In the genomic region with DNA sequence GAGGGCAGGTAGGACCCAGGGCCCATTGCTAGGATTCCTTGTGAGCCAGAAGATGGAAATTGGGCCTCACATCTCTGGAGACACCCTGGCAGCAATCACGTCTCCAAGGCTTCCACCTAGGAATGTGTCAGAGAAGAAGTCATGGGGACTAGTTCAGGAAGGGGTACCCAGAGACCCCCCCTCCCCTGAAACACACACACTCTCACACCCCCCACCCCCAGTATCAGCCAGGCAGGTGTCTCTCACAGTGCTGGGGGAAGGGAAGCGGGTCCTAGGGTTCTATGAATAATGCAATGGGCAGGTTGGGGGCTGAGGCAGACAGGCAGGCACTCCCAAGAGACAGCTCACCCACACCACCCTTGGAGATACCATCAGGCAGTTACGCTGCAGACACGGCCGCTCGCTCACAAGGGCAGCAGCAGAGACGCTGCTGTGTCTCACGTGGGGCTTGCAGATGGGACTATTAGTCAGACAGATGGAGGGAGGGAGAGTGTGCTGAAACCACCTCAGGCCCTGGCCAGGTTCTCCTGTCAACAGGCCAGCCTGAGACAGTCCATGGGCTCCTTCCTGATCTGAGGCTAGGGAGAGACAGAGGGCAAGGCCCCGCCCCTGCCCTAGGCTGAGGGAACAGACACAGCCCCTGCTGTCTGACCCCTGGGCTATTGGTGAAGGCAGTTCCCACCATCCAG, we compare ENCODE assay signal across 19 cellular contexts.
DNase-seq lines count a peak whose midpoint lies in the region; ATAC-seq and TF ChIP-seq lines count a peak whose summit lies in the region.
"Had no signal": no experiment of that assay in that cellular context is flagged by ENCODE, and none has a peak within 500 bp of the region (broad histone marks: within the 10 kb centered on the region; RNA-seq: fewer than 3 reads in every experiment).

No MANE protein-coding gene starts in this region.

- H3K4me3 ChIP-seq in RWPE2 (ENCODE audit: severe bottlenecking) (no peak overlapping the region), suprapubic skin (no peak overlapping the region)
- H3K4me3 ChIP-seq: SK-N-MC, uterus had no signal

- 72% methylated on average over 8 of the region's 9 CpGs for WGBS in suprapubic skin

- TF ChIP-seq POLR2A in suprapubic skin (IDR thresholded peaks at IDR 0.05), result no peak

- peak; percentile 40 for DNase-seq in activated CD8-positive, alpha-beta memory T cell treated with anti-CD3 and anti-CD28 coated beads for 24 hours
- no peak for DNase-seq in activated CD8-positive, alpha-beta memory T cell treated with anti-CD3 and anti-CD28 coated beads, Interleukin-2, amount 50 U/mL, for 4 hours
- DNase-seq in RWPE2 (ENCODE audit: low spot score) (peak; percentile 38), islet precursor cell (peak; percentile 98), suprapubic skin (ENCODE audit: low spot score in 2 of 2) (peak; percentile 48 to 50), NCI-H2196 treated with DMSO at 0.1 percent for 48 hours (lab: John Stamatoyannopoulos, UW; ENCODE audit: unreplicated experiment) (no peak), HPDE6-E6E7 (ENCODE audit: extremely low spot score) (no peak)
- no peak for DNase-seq in activated CD4-positive, CD25-positive, alpha-beta regulatory T cell (lab: John Stamatoyannopoulos, UW)
- DNase-seq: activated CD4-positive, alpha-beta T cell treated with anti-CD3 and anti-CD28 coated beads for 48 hours; activated naive CD4-positive, alpha-beta T cell treated with anti-CD3 and anti-CD28 coated beads, Interleukin-2, amount 50 U/mL, for 16 hours; activated T-cell treated with anti-CD3 and anti-CD28 coated beads, Interleukin-2, amount 50 U/mL, for 1 hour; CD4-positive, alpha-beta T cell; mesenchymal stem cell; NCI-H2081; NCI-H774; PC-3; stimulated activated naive CD8-positive, alpha-beta T cell treated with anti-CD3 and anti-CD28 coated beads, Interleukin-15, amount 100 ng/mL, for 72 hours; uterus had no signal

- H3K4me1 ChIP-seq in RWPE2 (ENCODE audit: insufficient read depth, poor library complexity, severe bottlenecking) (peaks cover 8% of the 10 kb centered on the region), suprapubic skin (no peaks in the 10 kb centered on the region)
- H3K4me1 ChIP-seq: uterus had no signal

- TF ChIP-seq CTCF in RWPE2 (IDR thresholded peaks at IDR 0.05; ENCODE audit: poor library complexity, severe bottlenecking) (no peak), suprapubic skin (IDR thresholded peaks at IDR 0.05) (no peak)

- H3K27me3 ChIP-seq in RWPE2 (ENCODE audit: insufficient read depth, poor library complexity, severe bottlenecking), result no peaks in the 10 kb centered on the region
- peaks cover 7% of the 10 kb centered on the region for H3K27me3 ChIP-seq in suprapubic skin
- H3K27me3 ChIP-seq: uterus had no signal

- ATAC-seq in RWPE2 (ENCODE audit: low read depth), result 0 out of 3 replicates have a peak, but pooled peaks have one; percentile 19
- ATAC-seq: PC-3; stimulated activated naive CD8-positive, alpha-beta T cell treated with anti-CD3 and anti-CD28 coated beads, Interleukin-15, amount 100 ng/mL, for 72 hours had no signal

- no peak for TF ChIP-seq EP300 in suprapubic skin (IDR thresholded peaks at IDR 0.05)

- H3K36me3 ChIP-seq in RWPE2 (ENCODE audit: low read depth) (no peaks in the 10 kb centered on the region), suprapubic skin (no peaks in the 10 kb centered on the region)
- H3K36me3 ChIP-seq: uterus had no signal

- no peak overlapping the region for H3K27ac ChIP-seq in RWPE2 (ENCODE audit: poor library complexity, severe bottlenecking)
- H3K27ac ChIP-seq in suprapubic skin, result no peak overlapping the region
- H3K27ac ChIP-seq: SK-N-MC, uterus had no signal

- H3K9me3 ChIP-seq in RWPE2 (ENCODE audit: severe bottlenecking) (no peaks in the 10 kb centered on the region), suprapubic skin (no peaks in the 10 kb centered on the region)
- H3K9me3 ChIP-seq: uterus had no signal

Comparison
In these comparisons a context has a peak if more than half of its experiments do, and no peak if none do; other contexts are left out.
1. DNase-seq: peak in activated CD8-positive, alpha-beta memory T cell treated with anti-CD3 and anti-CD28 coated beads for 24 hours (single experiment), RWPE2 (single experiment), islet precursor cell (single experiment) and suprapubic skin (2 of 2); none in activated CD8-positive, alpha-beta memory T cell treated with anti-CD3 and anti-CD28 coated beads, Interleukin-2, amount 50 U/mL, for 4 hours (single experiment), NCI-H2196 treated with DMSO at 0.1 percent for 48 hours (single experiment), HPDE6-E6E7 (single experiment) and activated CD4-positive, CD25-positive, alpha-beta regulatory T cell (0 of 4).